Comparison of ENCODE assay signal across 9 cellular contexts in the genomic region with DNA sequence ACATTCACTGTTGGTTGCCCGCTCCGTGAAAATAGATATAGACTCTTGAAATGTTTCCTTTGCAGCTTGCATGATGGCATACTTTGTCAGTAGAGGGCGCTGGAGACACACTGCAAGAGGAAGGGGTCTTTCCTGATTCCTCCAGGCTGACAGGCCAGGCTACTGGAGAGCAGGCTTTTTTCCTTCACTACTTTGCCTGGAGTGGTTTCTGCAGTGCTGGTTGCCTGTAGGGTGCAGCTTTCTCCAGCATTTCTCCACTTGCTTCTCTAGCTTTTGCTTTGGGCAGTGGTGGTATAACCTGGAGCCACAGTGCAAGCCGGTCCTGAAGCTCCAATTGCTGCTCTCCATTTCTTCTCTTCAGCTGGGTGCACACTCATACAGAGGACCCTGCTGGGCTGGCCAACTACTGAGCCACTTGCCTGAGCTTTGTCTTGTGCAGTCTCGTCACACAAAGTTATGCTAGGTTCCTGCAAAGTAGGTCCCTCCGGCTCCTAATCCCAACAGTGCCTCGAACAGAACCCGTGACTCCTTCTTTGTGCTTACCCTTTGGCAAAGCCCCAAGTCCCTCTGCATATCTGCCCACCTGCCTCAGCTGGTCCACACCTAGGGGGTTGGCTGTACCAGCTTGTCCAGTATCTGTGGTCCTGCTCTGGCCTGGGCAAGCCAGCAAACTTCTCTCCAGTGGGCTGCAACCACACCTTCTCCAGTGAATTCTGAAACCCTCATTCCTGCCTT. TPM values are rescaled to one million over a fixed set of nuclear protein-coding genes. Genes with fewer than 3 reads are reported as not detected.
DNase-seq lines count a peak whose midpoint lies in the region; ATAC-seq, FAIRE-seq and TF ChIP-seq lines count a peak whose summit lies in the region.
"Had no signal": no experiment of that assay in that cellular context is flagged by ENCODE, and none has a peak within 500 bp of the region (broad histone marks: within the 10 kb centered on the region; RNA-seq: fewer than 3 reads in every experiment).

No MANE protein-coding gene starts in this region.

- FAIRE-seq in K562 (lab: Jason Lieb, UNC), result peak; percentile 80

- peak; percentile 12 for DNase-seq in NK-92 treated with Interleukin-12 subunit alpha and Interleukin-12 subunit beta, amount 100 ng/mL, for 24 hours (lab: John Stamatoyannopoulos, UW)
- no peak for DNase-seq in NK-92 (lab: John Stamatoyannopoulos, UW; ENCODE audit: unreplicated experiment)
- DNase-seq in HS-27A (ENCODE audit: low read depth), result peak; percentile 17
- DNase-seq in NCI-H82 treated with DMSO at 0.1 percent for 48 hours (lab: John Stamatoyannopoulos, UW; ENCODE audit: unreplicated experiment), result peak; percentile 31
- DNase-seq in K562 (ENCODE audit: extremely low read depth in 1 of 4, low spot score in 3 of 4), result peak; percentile 16 to 84 (median 33)
- peak; percentile 85 for DNase-seq in iPS-NIHi7 (ENCODE audit: extremely low spot score)
- DNase-seq in stimulated activated CD8-positive, alpha-beta memory T cell treated with anti-CD3 and anti-CD28 coated beads, Interleukin-4, amount 100 ng/mL, for 48 hours, result peak; percentile 36

- H3K27ac ChIP-seq in K562 (ENCODE audit: extremely low read depth, low read depth, low read length), result no peak overlapping the region
- H3K27ac ChIP-seq: BLaER1 treated with 17β-estradiol and CSF1 and Interleukin-3, amounts not matched to agents 10 nM and 100 nM had no signal

- H3K4me1 ChIP-seq in K562 (replicated peaks in 1 of 2; ENCODE audit: control insufficient read depth in 2 of 2, insufficient read depth in 2 of 2, low read length in 2 of 2), result no peaks in the 10 kb centered on the region

- intact Hi-C loops in K562 (cut with micrococcal nuclease), result loop anchor here (1.0 to 10.0 kb wide), 5 partner anchors 79 to 561 kb away; no protein-coding TSS in a partner anchor

- BruUV-seq in K562 (replicated peaks; lab: Mats Ljungman, UMichigan), result no TSS peak

- in situ Hi-C loops in K562 (cut with MboI), result no loop called here

- TF ChIP-seq CTCF in K562 (IDR thresholded peaks at IDR 0.05 in 2 of 3, conservative IDR thresholded peaks at IDR 0.05 in 1 of 3; ENCODE audit: insufficient read depth in 2 of 3, low read depth in 1 of 3, low read length in 3 of 3), result peak; percentile 87 to 88 (median 87)

- H3K27me3 ChIP-seq in K562 (ENCODE audit: control insufficient read depth in 2 of 2, insufficient read depth in 2 of 2, low read length in 2 of 2), result no peaks in the 10 kb centered on the region
- H3K27me3 ChIP-seq: BLaER1 treated with 17β-estradiol and CSF1 and Interleukin-3, amounts not matched to agents 10 nM and 100 nM had no signal

- H3K79me2 ChIP-seq in K562 (ENCODE audit: control insufficient read depth, insufficient read depth, low read length), result no peaks in the 10 kb centered on the region

- no peak overlapping the region for H3K4me2 ChIP-seq in K562 (ENCODE audit: insufficient read depth, low read length)
- H3K4me2 ChIP-seq: BLaER1 treated with 17β-estradiol and CSF1 and Interleukin-3, amounts not matched to agents 10 nM and 100 nM had no signal

- no peak for TF ChIP-seq POLR2A in K562 (conservative IDR thresholded peaks at IDR 0.05)

- no peaks in the 10 kb centered on the region for H3K36me3 ChIP-seq in K562 (ENCODE audit: control insufficient read depth, insufficient read depth, low read length)
- H3K36me3 ChIP-seq: BLaER1 treated with 17β-estradiol and CSF1 and Interleukin-3, amounts not matched to agents 10 nM and 100 nM had no signal

- CTCF ChIA-PET in K562 (lab: Yijun Ruan, JAX; ENCODE audit: low intra/inter-chr PET ratio), result interaction anchor here (0.7 to 1.4 kb wide), 3 partner anchors 80 to 738 kb away, joined by 3 to 12 read pairs (median 4); no protein-coding TSS in a partner anchor

- TF ChIP-seq RAD21 in K562 (CRISPR knock-in tag; conservative IDR thresholded peaks at IDR 0.05 in 1 of 2, IDR thresholded peaks at IDR 0.05 in 1 of 2), result peak; percentile 73 to 85

- POLR2A ChIA-PET in K562 (lab: Yijun Ruan, JAX), result no interaction called here

- H4K20me1 ChIP-seq in K562 (replicated peaks; ENCODE audit: control insufficient read depth, insufficient read depth, low read length), result no peaks in the 10 kb centered on the region
- H4K20me1 ChIP-seq: BLaER1 treated with 17β-estradiol and CSF1 and Interleukin-3, amounts not matched to agents 10 nM and 100 nM had no signal

- no peak for TF ChIP-seq EP300 in K562 (IDR thresholded peaks at IDR 0.05; ENCODE audit: low read length)

- no peaks in the 10 kb centered on the region for H3K9me1 ChIP-seq in K562 (ENCODE audit: control insufficient read depth, insufficient read depth, low read length)

- H3K9me3 ChIP-seq in K562 (replicated peaks; ENCODE audit: control insufficient read depth, insufficient read depth, low read depth, low read length), result no peaks in the 10 kb centered on the region
- H3K9me3 ChIP-seq: BLaER1 treated with 17β-estradiol and CSF1 and Interleukin-3, amounts not matched to agents 10 nM and 100 nM had no signal

- H3K9ac ChIP-seq in K562 (ENCODE audit: insufficient read depth in 1 of 2, low read depth in 2 of 2, low read length in 2 of 2), result no peak overlapping the region
- H3K9ac ChIP-seq: BLaER1 treated with 17β-estradiol and CSF1 and Interleukin-3, amounts not matched to agents 10 nM and 100 nM had no signal

- peak overlapping the region; percentile 44; the same call in 1 of the 2 replicates for H2AFZ ChIP-seq in K562 (ENCODE audit: low read depth, low read length)

- ATAC-seq in GM21515 (IDR thresholded peaks at IDR 0.05; ENCODE audit: unreplicated experiment), result peak; percentile 82
- ATAC-seq in K562, result peak; percentile 92

- WGBS in K562 (ENCODE audit: insufficient coverage, low coverage, missing lambda C conversion rate), result 52% methylated on average over 8 of the region's 8 CpGs

- H3K4me3 ChIP-seq in K562, result no peak overlapping the region
- H3K4me3 ChIP-seq: BLaER1 treated with 17β-estradiol and CSF1 and Interleukin-3, amounts not matched to agents 10 nM and 100 nM had no signal

TF ChIP-seq in K562, 482 proteins besides CTCF, POLR2A, EP300 and RAD21:
- TF ChIP-seq SRSF1 (IDR thresholded peaks at IDR 0.05; ENCODE audit: low read depth, low read length), result no peak
- peak; percentile 81 for TF ChIP-seq SMC3 (conservative IDR thresholded peaks at IDR 0.05; ENCODE audit: insufficient read depth, low read depth, low read length)
- TF ChIP-seq MAZ (CRISPR knock-in tag; conservative IDR thresholded peaks at IDR 0.05 in 1 of 2, IDR thresholded peaks at IDR 0.05 in 1 of 2), result 0 out of 4 replicates have a peak, but pooled peaks of 1 of the 2 experiments have one; percentile 21
- TF ChIP-seq, protein P1, sequence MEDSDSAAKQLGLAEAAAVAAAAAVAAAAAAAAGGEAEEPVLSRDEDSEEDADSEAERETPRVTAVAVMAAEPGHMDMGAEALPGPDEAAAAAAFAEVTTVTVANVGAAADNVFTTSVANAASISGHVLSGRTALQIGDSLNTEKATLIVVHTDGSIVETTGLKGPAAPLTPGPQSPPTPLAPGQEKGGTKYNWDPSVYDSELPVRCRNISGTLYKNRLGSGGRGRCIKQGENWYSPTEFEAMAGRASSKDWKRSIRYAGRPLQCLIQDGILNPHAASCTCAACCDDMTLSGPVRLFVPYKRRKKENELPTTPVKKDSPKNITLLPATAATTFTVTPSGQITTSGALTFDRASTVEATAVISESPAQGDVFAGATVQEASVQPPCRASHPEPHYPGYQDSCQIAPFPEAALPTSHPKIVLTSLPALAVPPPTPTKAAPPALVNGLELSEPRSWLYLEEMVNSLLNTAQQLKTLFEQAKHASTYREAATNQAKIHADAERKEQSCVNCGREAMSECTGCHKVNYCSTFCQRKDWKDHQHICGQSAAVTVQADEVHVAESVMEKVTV (CRISPR knock-in tag; IDR thresholded peaks at IDR 0.05), result peak; percentile 63
- 0 out of 2 replicates have a peak, but pooled peaks have one; percentile 28 for TF ChIP-seq CREM (IDR thresholded peaks at IDR 0.05; ENCODE audit: low read depth)
- peak; percentile 35; the same call in 1 of the 2 replicates for TF ChIP-seq ZNF384 (IDR thresholded peaks at IDR 0.05; ENCODE audit: low read depth, low read length)
- TF ChIP-seq, protein P2, sequence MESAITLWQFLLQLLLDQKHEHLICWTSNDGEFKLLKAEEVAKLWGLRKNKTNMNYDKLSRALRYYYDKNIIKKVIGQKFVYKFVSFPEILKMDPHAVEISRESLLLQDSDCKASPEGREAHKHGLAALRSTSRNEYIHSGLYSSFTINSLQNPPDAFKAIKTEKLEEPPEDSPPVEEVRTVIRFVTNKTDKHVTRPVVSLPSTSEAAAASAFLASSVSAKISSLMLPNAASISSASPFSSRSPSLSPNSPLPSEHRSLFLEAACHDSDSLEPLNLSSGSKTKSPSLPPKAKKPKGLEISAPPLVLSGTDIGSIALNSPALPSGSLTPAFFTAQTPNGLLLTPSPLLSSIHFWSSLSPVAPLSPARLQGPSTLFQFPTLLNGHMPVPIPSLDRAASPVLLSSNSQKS (CRISPR knock-in tag; IDR thresholded peaks at IDR 0.05), result no peak
- TF ChIP-seq STAG1 (CRISPR knock-in tag; IDR thresholded peaks at IDR 0.05; ENCODE audit: borderline replicate concordance), result peak; percentile 60; the same call in 1 of the 2 replicates
- TF ChIP-seq ELF1 (tag; IDR thresholded peaks at IDR 0.05), result no peak
- TF ChIP-seq KLF16 (IDR thresholded peaks at IDR 0.05), result peak; percentile 24; the same call in 1 of the 2 replicates
- peak in 1 of 2 experiments; percentile 58; a peak in 1 of 4 replicates for TF ChIP-seq TEAD1 (CRISPR knock-in tag; IDR thresholded peaks at IDR 0.05)
- TF ChIP-seq MTF1 (CRISPR knock-in tag; IDR thresholded peaks at IDR 0.05; ENCODE audit: borderline replicate concordance), result no peak

RNA-seq across cellular contexts. Expression of gene RASSF6, which starts 46.3 kb away (rescaled TPM):
- total RNA-seq in K562 (2011; cell fraction: chromatin; rRNA removed; ENCODE audit: low replicate concordance), result 0.25 TPM in 1 of 2 replicates, not detected in the other
- not detected in 2 replicates for total RNA-seq in K562 (2011; cell fraction: nucleolus; rRNA removed)
- total RNA-seq in K562 (2011; cell fraction: nucleoplasm; rRNA removed), result not detected in 2 replicates
- under 0.01 and 0.04 TPM in 2 replicates for total RNA-seq in K562 (2014; rRNA removed)
- 0.04 and 0.16 TPM in 2 replicates for total RNA-seq in K562 (2014; rRNA removed; fragmentation: Illumina TruSeq; extraction: Trizol)
- 0.08 and 0.25 TPM in 2 replicates for total RNA-seq in K562 (2015; rRNA removed; fragmentation: Illumina TruSeq; extraction: Trizol)
- 0.02 and 0.11 TPM in 2 replicates for total RNA-seq in K562 (2021)
- 0.07 and 0.08 TPM in 2 replicates for polyA plus RNA-seq in K562 (2011; rRNA removed)
- under 0.01 and 0.01 TPM in 2 replicates for polyA plus RNA-seq in K562 (2011; cell fraction: cytosol; rRNA removed)
- polyA plus RNA-seq in K562 (2011; cell fraction: nucleus; rRNA removed), result 0.01 TPM in 1 of 2 replicates, not detected in the other
- polyA plus RNA-seq in K562 (2012), result 0.10 and 0.40 TPM in 2 replicates
- polyA plus RNA-seq in K562 (2014; fragmentation: Illumina TruSeq; extraction: Trizol), result 0.07 and 0.10 TPM in 2 replicates
- under 1 TPM in 1 of 2 experiments, not detected in 1; 0.04 TPM for polyA plus RNA-seq in K562 (2014; fragmentation: Nextera tagmentation; extraction: Ambion mirVana)
- 0.07 and 0.08 TPM in 2 replicates for polyA plus RNA-seq in K562 (2014; rRNA removed)
- polyA minus RNA-seq in K562 (2011; rRNA and poly(A)+ RNA removed), result 0.07 TPM in 1 of 2 replicates, not detected in the other
- polyA minus RNA-seq in K562 (2011; cell fraction: cytosol; rRNA and poly(A)+ RNA removed), result not detected in 2 replicates
- polyA minus RNA-seq in K562 (2011; cell fraction: nucleus; rRNA and poly(A)+ RNA removed), result 0.11 and 0.13 TPM in 2 replicates
